9 cellular contexts compared by ENCODE assay signal in genomic region chr4:40193018-40193571, GRCh38. TPM values are rescaled to one million over a fixed set of nuclear protein-coding genes. Genes with fewer than 3 reads are reported as not detected.
A peak's percentile ranks its signal among the peaks of the same experiment; 100 is the strongest.
DNase-seq lines count a peak whose midpoint lies in the region; ATAC-seq and TF ChIP-seq lines count a peak whose summit lies in the region.
"Had no signal": no experiment of that assay in that cellular context is flagged by ENCODE, and none has a peak within 500 bp of the region (broad histone marks: within the 10 kb centered on the region; RNA-seq: fewer than 3 reads in every experiment).

No MANE protein-coding gene starts in this region.

- in situ Hi-C loops in ACHN (cut with HindIII; ENCODE audit: low pct_ligation_motif_present, low pct_unique_long_range_greater_than_20kb, low sequenced_read_pairs) = no loop called here
- in situ Hi-C loops in brain microvascular endothelial cell (cut with HindIII; ENCODE audit: low pct_ligation_motif_present, low sequenced_read_pairs) = no loop called here

- no peaks in the 10 kb centered on the region for H3K36me3 ChIP-seq in SJCRH30
- no peaks in the 10 kb centered on the region for H3K36me3 ChIP-seq in brain microvascular endothelial cell (replicated peaks)

- no peak overlapping the region for H3K4me3 ChIP-seq in SJCRH30
- H3K4me3 ChIP-seq in brain microvascular endothelial cell (ENCODE audit: low read depth, low read length) = no peak overlapping the region

- no peaks in the 10 kb centered on the region for H3K9me3 ChIP-seq in SJCRH30 (replicated peaks)

- H3K27ac Mint-ChIP-seq in activated naive CD4-positive, alpha-beta T cell treated with anti-CD3 and anti-CD28 coated beads, Interleukin-2, amount 50 U/mL, for 72 hours = peak overlapping the region; percentile 97 to 100

- H3K27ac ChIP-seq in SJCRH30 (no peak overlapping the region), brain microvascular endothelial cell (no peak overlapping the region)

- peaks cover 5% of the 10 kb centered on the region; the same call in 1 of the 2 replicates for H3K4me1 ChIP-seq in SJCRH30

- peaks cover 12 to 37% of the 10 kb centered on the region in 2 donors for H3K36me3 Mint-ChIP-seq in activated naive CD4-positive, alpha-beta T cell treated with anti-CD3 and anti-CD28 coated beads, Interleukin-2, amount 50 U/mL, for 72 hours

- H3K9me3 Mint-ChIP-seq in activated naive CD4-positive, alpha-beta T cell treated with anti-CD3 and anti-CD28 coated beads, Interleukin-2, amount 50 U/mL, for 72 hours = no peaks in the 10 kb centered on the region

- peak; percentile 38 for ATAC-seq in GM19351 (IDR thresholded peaks at IDR 0.05; ENCODE audit: unreplicated experiment)
- ATAC-seq in HG03442 (IDR thresholded peaks at IDR 0.05; ENCODE audit: unreplicated experiment) = peak; percentile 29
- peak in 1 of 2 donors; percentile 10 for ATAC-seq in activated naive CD4-positive, alpha-beta T cell treated with anti-CD3 and anti-CD28 coated beads, Interleukin-2, amount 50 U/mL, for 72 hours

- DNase-seq in CD1c-positive myeloid dendritic cell (ENCODE audit: extremely low spot score) = peak; percentile 26
- DNase-seq in activated naive CD4-positive, alpha-beta T cell treated with anti-CD3 and anti-CD28 coated beads, Interleukin-2, amount 50 U/mL, for 72 hours (ENCODE audit: low spot score in 2 of 2) = peak in 1 of 2 donors; percentile 28
- no peak for DNase-seq in ACHN
- DNase-seq in SJCRH30 = no peak
- DNase-seq in brain microvascular endothelial cell = no peak
- no peak for DNase-seq in NCI-H82 (lab: John Stamatoyannopoulos, UW)

- H3K27me3 ChIP-seq in SJCRH30 (no peaks in the 10 kb centered on the region), brain microvascular endothelial cell (replicated peaks) (no peaks in the 10 kb centered on the region)

- no peak for TF ChIP-seq CTCF in brain microvascular endothelial cell (IDR thresholded peaks at IDR 0.05; ENCODE audit: low read depth, low read length, missing control alignments)

RNA-seq across cellular contexts. Expression of gene RHOH, which starts 3.7 kb away (rescaled TPM):
- total RNA-seq in activated naive CD4-positive, alpha-beta T cell treated with anti-CD3 and anti-CD28 coated beads, Interleukin-2, amount 50 U/mL, for 72 hours = 10 to 100 TPM; 81.2 to 82.9 TPM
- total RNA-seq in SJCRH30 (2014; rRNA removed; shearing (Covaris generic)) = not detected in 2 replicates
- total RNA-seq: renal cortical epithelial cell had no signal

Comparison
In these comparisons a context has a peak if more than half of its experiments do, and no peak if none do; other contexts are left out.
1. RNA of gene RHOH, which starts 3.7 kb away (total RNA-seq): 81.2 to 82.9 TPM in activated naive CD4-positive, alpha-beta T cell treated with anti-CD3 and anti-CD28 coated beads, Interleukin-2, amount 50 U/mL, for 72 hours; not detected in SJCRH30; every median in the first group is over 10 times any median in the second.